17 cellular contexts compared by ENCODE assay signal in the genomic region with DNA sequence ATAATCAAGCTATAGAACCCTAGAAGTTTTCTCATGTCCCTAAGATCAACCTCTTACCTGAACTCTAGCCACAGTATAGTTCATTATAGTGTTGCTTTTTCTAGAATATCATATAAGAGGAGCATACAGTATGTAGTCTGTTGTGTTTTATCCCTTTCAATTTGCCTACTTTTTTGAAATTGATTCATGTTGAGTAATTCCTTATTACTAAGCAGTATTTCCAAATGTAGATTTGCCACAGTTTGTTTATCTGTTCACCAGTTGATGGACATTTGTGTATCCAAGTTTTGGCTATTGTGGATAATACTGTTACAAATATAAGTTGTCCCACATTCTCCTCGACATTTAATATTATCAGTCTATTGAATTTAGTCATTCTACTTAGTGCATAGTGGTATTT.
DNase-seq lines count a peak whose midpoint lies in the region; ATAC-seq and TF ChIP-seq lines count a peak whose summit lies in the region.
"Had no signal": no experiment of that assay in that cellular context is flagged by ENCODE, and none has a peak within 500 bp of the region (broad histone marks: within the 10 kb centered on the region; RNA-seq: fewer than 3 reads in every experiment).

No MANE protein-coding gene starts in this region.

- H3K9me2 ChIP-seq in GM23248 (ENCODE audit: insufficient read depth): no peaks in the 10 kb centered on the region

- peak overlapping the region; percentile 6 for H3K4me2 ChIP-seq in GM23248 (ENCODE audit: unreplicated experiment)
- no peak overlapping the region for H3K4me2 ChIP-seq in IMR-90 (ENCODE audit: low read depth, low read length)
- H3K4me2 ChIP-seq in smooth muscle cell: no peak overlapping the region

- H2BK15ac ChIP-seq in IMR-90 (ENCODE audit: low read depth, low read length): no peak overlapping the region

- no peaks in the 10 kb centered on the region; the same call in 1 of the 2 replicates for H3K36me3 ChIP-seq in GM23248 (ENCODE audit: low read depth)
- H3K36me3 ChIP-seq in IMR-90 (ENCODE audit: control insufficient read depth, insufficient read depth, low read length): peaks cover 3% of the 10 kb centered on the region
- no peaks in the 10 kb centered on the region for H3K36me3 ChIP-seq in smooth muscle cell (ENCODE audit: low read depth)

- no peak overlapping the region for H3K4me3 Mint-ChIP-seq in immature natural killer cell
- H3K4me3 Mint-ChIP-seq: H9 had no signal

- TF ChIP-seq RAD21 in IMR-90 (IDR thresholded peaks at IDR 0.05; ENCODE audit: low read length): no peak

- H3K9me3 ChIP-seq in GM23248 (ENCODE audit: low read depth): no peaks in the 10 kb centered on the region
- H3K9me3 ChIP-seq in IMR-90 (ENCODE audit: control insufficient read depth, insufficient read depth, low read length): no peaks in the 10 kb centered on the region
- no peaks in the 10 kb centered on the region for H3K9me3 ChIP-seq in smooth muscle cell (replicated peaks; ENCODE audit: low read depth)

- H3K79me2 ChIP-seq in GM23248 (ENCODE audit: insufficient read depth) (peaks cover 95% of the 10 kb centered on the region), smooth muscle cell (ENCODE audit: low read depth) (peaks cover 60% of the 10 kb centered on the region)

- WGBS in GM23248 (ENCODE audit: low coverage in 1 of 2, low lambda C conversion rate in 2 of 2, missing lambda C conversion rate in 2 of 2), 2 experiments: 91 to 100% methylated on average over 1 of the region's 1 CpG
- WGBS in IMR-90 (ENCODE audit: extremely low coverage in 2 of 2, insufficient read length in 1 of 2), 2 experiments: no CpG with 5 or more reads among the region's 1 CpG
- 71% methylated on average over 1 of the region's 1 CpG for WGBS in smooth muscle cell (ENCODE audit: low lambda C conversion rate)

- intact Hi-C loops in IMR-90 (cut with micrococcal nuclease): no loop called here

- H3K27me3 ChIP-seq in GM23248 (replicated peaks; ENCODE audit: insufficient read depth) (no peaks in the 10 kb centered on the region), IMR-90 (ENCODE audit: control insufficient read depth, insufficient read depth, low read length) (no peaks in the 10 kb centered on the region), smooth muscle cell (ENCODE audit: low read depth) (no peaks in the 10 kb centered on the region)

- no peak overlapping the region for H2BK20ac ChIP-seq in IMR-90 (ENCODE audit: low read depth, low read length)

- H4K8ac ChIP-seq in IMR-90 (ENCODE audit: low read depth in 2 of 2, low read length in 2 of 2): no peak overlapping the region; a peak in 1 of 4 replicates

- CTCF ChIA-PET in IMR-90 (lab: Yijun Ruan, JAX): interaction anchor here (2.4 kb wide), 1 partner anchor 78 kb away, joined by 6 read pairs; no protein-coding TSS in a partner anchor

- H3K27ac ChIP-seq in GM23248: peak overlapping the region; percentile 64
- H3K27ac ChIP-seq in IMR-90 (ENCODE audit: insufficient read depth, low read length): no peak overlapping the region
- H3K27ac ChIP-seq in smooth muscle cell (ENCODE audit: low read depth): peak overlapping the region; percentile 16
- H3K27ac ChIP-seq: C4-2B had no signal

- H2AK5ac ChIP-seq in IMR-90 (ENCODE audit: low read depth, low read length): no peak overlapping the region

- H2AFZ ChIP-seq in GM23248 (no peak overlapping the region), IMR-90 (replicated peaks; ENCODE audit: low read length, poor library complexity) (no peak overlapping the region), smooth muscle cell (ENCODE audit: low read depth) (no peak overlapping the region)

- H3K4me3 ChIP-seq in GM23248 (no peak overlapping the region), IMR-90 (ENCODE audit: insufficient read depth, low read depth, low read length) (no peak overlapping the region), fibroblast of mammary gland (ENCODE audit: control insufficient read depth, low read depth, low read length) (no peak overlapping the region), smooth muscle cell (no peak overlapping the region)
- H3K4me3 ChIP-seq: K562 had no signal

- H3K27me3 Mint-ChIP-seq in immature natural killer cell (ENCODE audit: low read depth in 3 of 3): peaks cover 0 to 2% (median 0%) of the 10 kb centered on the region in 3 donors

- H4K5ac ChIP-seq in IMR-90 (ENCODE audit: low read depth, low read length): peak overlapping the region; percentile 59; the same call in 1 of the 2 replicates

- no peak for TF ChIP-seq CTCF in IMR-90 (conservative IDR thresholded peaks at IDR 0.05; ENCODE audit: low read depth, low read length)
- no peak for TF ChIP-seq CTCF in fibroblast of mammary gland (conservative IDR thresholded peaks at IDR 0.05; ENCODE audit: control insufficient read depth, insufficient read depth, low read depth, low read length)
- TF ChIP-seq CTCF in smooth muscle cell (IDR thresholded peaks at IDR 0.05; ENCODE audit: borderline replicate concordance, insufficient read depth, poor library complexity, severe bottlenecking): no peak

- H3F3A ChIP-seq in GM23248 (ENCODE audit: insufficient read depth) (peaks cover 60% of the 10 kb centered on the region), smooth muscle cell (ENCODE audit: low read depth) (peaks cover 11% of the 10 kb centered on the region)

- no peak overlapping the region for H3K23ac ChIP-seq in IMR-90 (ENCODE audit: low read depth, low read length)

- no peak overlapping the region for H2AK9ac ChIP-seq in IMR-90 (replicated peaks; ENCODE audit: low read depth, low read length, poor library complexity)

- H3K4me1 Mint-ChIP-seq in immature natural killer cell: no peaks in the 10 kb centered on the region

- DNase-seq in GM23248: peak; percentile 48
- peak; percentile 46 for DNase-seq in IMR-90
- DNase-seq in fibroblast of mammary gland (ENCODE audit: low read depth): peak; percentile 40
- DNase-seq in smooth muscle cell (lab: John Stamatoyannopoulos, UW; ENCODE audit: unreplicated experiment): no peak
- no peak for DNase-seq in activated CD4-positive, CD25-positive, alpha-beta regulatory T cell treated with anti-CD3 and anti-CD28 coated beads, Interleukin-2, amount 50 U/mL, for 72 hours
- no peak for DNase-seq in immature natural killer cell
- DNase-seq: AML-193; DMS79 treated with DMSO at 0.1 percent for 48 hours; H9; NCI-H1092 treated with DMSO at 0.1 percent for 48 hours; NCI-H146; NCI-H748 treated with DMSO at 0.1 percent for 48 hours; NK-92 treated with Interleukin-12 subunit alpha and Interleukin-12 subunit beta, amount 100 ng/mL, for 24 hours had no signal

- peaks cover 3 to 8% (median 8%) of the 10 kb centered on the region in 6 donors for H3K9me3 Mint-ChIP-seq in immature natural killer cell

- in situ Hi-C loops in GM23248 (cut with MboI): no loop called here
- in situ Hi-C loops in IMR-90 (cut with MboI; ENCODE audit: low sequenced_read_pairs): no loop called here

- POLR2A ChIA-PET in IMR-90 (lab: Charles Lee; ENCODE audit: unreplicated experiment): interaction anchor here (0.6 kb wide), 2 partner anchors 36 to 140 kb away, joined by 3 read pairs; no protein-coding TSS in a partner anchor

- H3K14ac ChIP-seq in IMR-90 (replicated peaks; ENCODE audit: low read depth, low read length): no peak overlapping the region

- ATAC-seq in IMR-90 (ENCODE audit: low read depth): no peak
- no peak for ATAC-seq in HG02610 (IDR thresholded peaks at IDR 0.05; ENCODE audit: unreplicated experiment)
- ATAC-seq: K562, Right ventricle myocardium inferior had no signal

- H4K91ac ChIP-seq in IMR-90 (ENCODE audit: insufficient read depth, low read depth, low read length): no peak overlapping the region

- H3K9me1 ChIP-seq in IMR-90 (ENCODE audit: insufficient read depth, low read length): peaks cover 2% of the 10 kb centered on the region; the same call in 1 of the 2 replicates

- BruUV-seq in IMR-90 (replicated peaks; lab: Mats Ljungman, UMichigan): no TSS peak

- peaks cover 26 to 56% of the 10 kb centered on the region in 2 experiments for H3K79me1 ChIP-seq in IMR-90 (ENCODE audit: low read depth in 1 of 2, low read length in 2 of 2)

- H3K9ac ChIP-seq in GM23248 (no peak overlapping the region), IMR-90 (ENCODE audit: low read depth, low read length) (no peak overlapping the region), smooth muscle cell (ENCODE audit: low read depth) (no peak overlapping the region)

- H3K4ac ChIP-seq in IMR-90 (ENCODE audit: low read depth, low read length): no peak overlapping the region

- H4K20me1 ChIP-seq in GM23248 (ENCODE audit: insufficient read depth) (peaks cover 7% of the 10 kb centered on the region; the same call in 1 of the 2 replicates), IMR-90 (ENCODE audit: insufficient read depth, low read length) (peaks cover 55% of the 10 kb centered on the region; the same call in 1 of the 2 replicates), smooth muscle cell (ENCODE audit: low read depth) (peaks cover 75% of the 10 kb centered on the region)

- H3K18ac ChIP-seq in IMR-90 (ENCODE audit: low read depth, low read length): no peak overlapping the region

- H3K27ac Mint-ChIP-seq in immature natural killer cell: no peak overlapping the region
- H3K27ac Mint-ChIP-seq: H9 had no signal

- H3K4me1 ChIP-seq in GM23248 (ENCODE audit: insufficient read depth): peaks cover 59% of the 10 kb centered on the region
- peaks cover 19% of the 10 kb centered on the region for H3K4me1 ChIP-seq in IMR-90 (ENCODE audit: control insufficient read depth, insufficient read depth, low read length)
- peaks cover 24% of the 10 kb centered on the region for H3K4me1 ChIP-seq in smooth muscle cell (ENCODE audit: low read depth)

- peaks cover 6 to 10% (median 8%) of the 10 kb centered on the region in 3 donors for H3K36me3 Mint-ChIP-seq in immature natural killer cell

- H2BK5ac ChIP-seq in IMR-90 (ENCODE audit: low read depth, low read length, poor library complexity, severe bottlenecking): peak overlapping the region; percentile 99

- H2BK120ac ChIP-seq in IMR-90 (ENCODE audit: low read depth, low read length): no peak overlapping the region

- no peak overlapping the region for H3K56ac ChIP-seq in IMR-90 (ENCODE audit: extremely low read depth, insufficient read depth, low read length)

- TF ChIP-seq POLR2A in IMR-90 (IDR thresholded peaks at IDR 0.05; ENCODE audit: low read depth, low read length): no peak

- dilution Hi-C loops in IMR-90 (cut with HindIII; ENCODE audit: low sequenced_read_pairs, unreplicated experiment): no loop called here

TF ChIP-seq in IMR-90, 13 proteins besides CTCF, POLR2A, EP300 and RAD21 (continues in another document):
- TF ChIP-seq MAZ (IDR thresholded peaks at IDR 0.05; ENCODE audit: borderline replicate concordance, low read depth, low read length) (no peak), SMC3 (IDR thresholded peaks at IDR 0.05; ENCODE audit: low read depth, low read length) (no peak), MAFK (IDR thresholded peaks at IDR 0.05; ENCODE audit: low read depth, low read length) (no peak)

Comparison
In these comparisons a context has a peak if more than half of its experiments do, and no peak if none do; other contexts are left out.
1. DNase-seq: peak in GM23248 (single experiment), IMR-90 (single experiment) and fibroblast of mammary gland (single experiment); none in smooth muscle cell (single experiment), activated CD4-positive, CD25-positive, alpha-beta regulatory T cell treated with anti-CD3 and anti-CD28 coated beads, Interleukin-2, amount 50 U/mL, for 72 hours (single experiment) and immature natural killer cell (0 of 3).